In genomic region chr7:140484951-140485350, GRCh38 we compare ENCODE assay signal across 19 cellular contexts. TPM values are rescaled to one million over a fixed set of nuclear protein-coding genes. Genes with fewer than 3 reads are reported as not detected.
DNase-seq lines count a peak whose midpoint lies in the region; ATAC-seq, FAIRE-seq and TF ChIP-seq lines count a peak whose summit lies in the region.
"Had no signal": no experiment of that assay in that cellular context is flagged by ENCODE, and none has a peak within 500 bp of the region (broad histone marks: within the 10 kb centered on the region; RNA-seq: fewer than 3 reads in every experiment).

No MANE protein-coding gene starts in this region.

- CTCF ChIA-PET in K562 (lab: Yijun Ruan, JAX; ENCODE audit: low intra/inter-chr PET ratio) = no interaction called here

- POLR2A ChIA-PET in K562 (lab: Yijun Ruan, JAX) = no interaction called here

- in situ Hi-C loops in K562 (cut with MboI) = no loop called here

- TF ChIP-seq RAD21 in K562 (CRISPR knock-in tag; conservative IDR thresholded peaks at IDR 0.05 in 1 of 2, IDR thresholded peaks at IDR 0.05 in 1 of 2) = no peak

- TF ChIP-seq POLR2A in K562 (conservative IDR thresholded peaks at IDR 0.05) (no peak), esophagus squamous epithelium (IDR thresholded peaks at IDR 0.05) (no peak), tibial nerve (IDR thresholded peaks at IDR 0.05) (no peak)

- H3K4me1 ChIP-seq in HUES48 (ENCODE audit: control insufficient read depth, insufficient read depth, low read length) = peaks cover 28% of the 10 kb centered on the region
- H3K4me1 ChIP-seq in K562 (replicated peaks in 1 of 2; ENCODE audit: control insufficient read depth in 2 of 2, insufficient read depth in 2 of 2, low read length in 2 of 2) = peaks cover 34 to 44% of the 10 kb centered on the region in 2 experiments
- H3K4me1 ChIP-seq in esophagus squamous epithelium = peaks cover 0 to 14% (median 5%) of the 10 kb centered on the region in 3 donors
- peaks cover 0 to under 1% (median 0%) of the 10 kb centered on the region in 4 donors for H3K4me1 ChIP-seq in tibial nerve

- intact Hi-C loops in K562 (cut with micrococcal nuclease) = no loop called here
- intact Hi-C loops in esophagus squamous epithelium (cut with DNase I) = no loop called here

- no peak for ATAC-seq in K562
- no peak for ATAC-seq in HG03354 (IDR thresholded peaks at IDR 0.05; ENCODE audit: poor library complexity, severe bottlenecking, unreplicated experiment)
- ATAC-seq in GM18517 (IDR thresholded peaks at IDR 0.05; ENCODE audit: unreplicated experiment) = no peak
- ATAC-seq: heart right ventricle had no signal

- no peak overlapping the region for H3K9ac ChIP-seq in HUES48 (ENCODE audit: low read depth, low read length)
- no peak overlapping the region for H3K9ac ChIP-seq in K562 (ENCODE audit: insufficient read depth in 1 of 2, low read depth in 2 of 2, low read length in 2 of 2)

- H3K79me2 ChIP-seq in K562 (ENCODE audit: control insufficient read depth, insufficient read depth, low read length) = no peaks in the 10 kb centered on the region

- DNase-seq in K562 (ENCODE audit: extremely low read depth in 1 of 4, low spot score in 3 of 4) = no peak
- no peak for DNase-seq in esophagus squamous epithelium (lab: John Stamatoyannopoulos, UW)
- DNase-seq in tibial nerve (ENCODE audit: low spot score in 2 of 2) = no peak
- DNase-seq in LoVo (ENCODE audit: low spot score) = no peak
- DNase-seq: activated CD4-positive, alpha-beta T cell treated with anti-CD3 and anti-CD28 coated beads, Interleukin-2, amount 50 U/mL, for 1 hour; activated naive CD4-positive, alpha-beta T cell treated with anti-CD3 and anti-CD28 coated beads for 36 hours; heart right ventricle; Kasumi-1; NCI-H1694; NCI-H2171; NCI-H69; occipital lobe; stimulated activated CD4-positive, alpha-beta T cell treated with anti-CD3 and anti-CD28 coated beads, Interleukin-1b, Interleukin-23, amount 100 ng/mL, for 48 hours had no signal

- no peaks in the 10 kb centered on the region for H3K27me3 ChIP-seq in HUES48 (ENCODE audit: control insufficient read depth, insufficient read depth, low read length)
- H3K27me3 ChIP-seq in K562 (ENCODE audit: control insufficient read depth in 2 of 2, insufficient read depth in 2 of 2, low read length in 2 of 2) = no peaks in the 10 kb centered on the region
- H3K27me3 ChIP-seq in esophagus squamous epithelium = no peaks in the 10 kb centered on the region
- no peaks in the 10 kb centered on the region for H3K27me3 ChIP-seq in tibial nerve
- H3K27me3 ChIP-seq: cardiac muscle cell, heart right ventricle had no signal

- H3K4me3 ChIP-seq in HUES48 (ENCODE audit: low read depth, low read length) (no peak overlapping the region), K562 (no peak overlapping the region), esophagus squamous epithelium (no peak overlapping the region), tibial nerve (no peak overlapping the region)
- H3K4me3 ChIP-seq: cardiac muscle cell, heart right ventricle, skin epidermis had no signal

- no TSS peak for BruUV-seq in K562 (replicated peaks; lab: Mats Ljungman, UMichigan)

- peak overlapping the region; percentile 43 for H2AFZ ChIP-seq in K562 (ENCODE audit: low read depth, low read length)

- H3K9me3 ChIP-seq in HUES48 (ENCODE audit: control insufficient read depth, insufficient read depth, low read length) = no peaks in the 10 kb centered on the region
- H3K9me3 ChIP-seq in K562 (replicated peaks; ENCODE audit: control insufficient read depth, insufficient read depth, low read depth, low read length) = no peaks in the 10 kb centered on the region
- no peaks in the 10 kb centered on the region for H3K9me3 ChIP-seq in esophagus squamous epithelium
- no peaks in the 10 kb centered on the region for H3K9me3 ChIP-seq in tibial nerve
- H3K9me3 ChIP-seq: heart right ventricle had no signal

- H4K20me1 ChIP-seq in K562 (replicated peaks; ENCODE audit: control insufficient read depth, insufficient read depth, low read length) = no peaks in the 10 kb centered on the region

- H3K9me1 ChIP-seq in K562 (ENCODE audit: control insufficient read depth, insufficient read depth, low read length) = no peaks in the 10 kb centered on the region

- H3K27ac ChIP-seq in HUES48 (ENCODE audit: low read depth, low read length) (peak overlapping the region; percentile 85), K562 (ENCODE audit: extremely low read depth, low read depth, low read length) (no peak overlapping the region), esophagus squamous epithelium (peak overlapping the region in 3 of 4 donors; percentile 30 to 53 (median 37)), tibial nerve (peak overlapping the region in 3 of 4 donors; percentile 2 to 76 (median 19))
- H3K27ac ChIP-seq: C4-2B, cardiac muscle cell, heart right ventricle, skin epidermis had no signal

- no peak for FAIRE-seq in K562 (lab: Jason Lieb, UNC)

- H3K4me2 ChIP-seq in K562 (ENCODE audit: insufficient read depth, low read length) = no peak overlapping the region

- no peak for TF ChIP-seq CTCF in K562 (IDR thresholded peaks at IDR 0.05 in 2 of 3, conservative IDR thresholded peaks at IDR 0.05 in 1 of 3; ENCODE audit: insufficient read depth in 2 of 3, low read depth in 1 of 3, low read length in 3 of 3)
- TF ChIP-seq CTCF in esophagus squamous epithelium (IDR thresholded peaks at IDR 0.05) = no peak
- no peak for TF ChIP-seq CTCF in tibial nerve (IDR thresholded peaks at IDR 0.05)

- WGBS in K562 (ENCODE audit: insufficient coverage, low coverage, missing lambda C conversion rate) = 26% methylated on average over 3 of the region's 3 CpGs
- WGBS in esophagus squamous epithelium, 2 donors = 56 to 63% methylated on average over 3 of the region's 3 CpGs
- WGBS in tibial nerve, 2 donors = 32 to 39% methylated on average over 3 of the region's 3 CpGs

- TF ChIP-seq EP300 in K562 (IDR thresholded peaks at IDR 0.05; ENCODE audit: low read length) (no peak), tibial nerve (IDR thresholded peaks at IDR 0.05) (no peak)

- H3K36me3 ChIP-seq in HUES48 (ENCODE audit: control insufficient read depth, insufficient read depth, low read length) = no peaks in the 10 kb centered on the region
- no peaks in the 10 kb centered on the region for H3K36me3 ChIP-seq in K562 (ENCODE audit: control insufficient read depth, insufficient read depth, low read length)
- no peaks in the 10 kb centered on the region for H3K36me3 ChIP-seq in esophagus squamous epithelium
- no peaks in the 10 kb centered on the region for H3K36me3 ChIP-seq in tibial nerve
- H3K36me3 ChIP-seq: cardiac muscle cell, heart right ventricle had no signal

TF ChIP-seq in K562, 482 proteins besides CTCF, POLR2A, EP300 and RAD21 (continues in another document):
- no peak for TF ChIP-seq PTTG1 (tag; IDR thresholded peaks at IDR 0.05; ENCODE audit: low read depth)
- TF ChIP-seq NFATC3 (IDR thresholded peaks at IDR 0.05) = no peak
- TF ChIP-seq PHF8 (IDR thresholded peaks at IDR 0.05; ENCODE audit: borderline replicate concordance, low read length) = no peak
- TF ChIP-seq ELF2 (CRISPR knock-in tag; IDR thresholded peaks at IDR 0.05) = no peak
- TF ChIP-seq MITF (IDR thresholded peaks at IDR 0.05) = no peak
- no peak for TF ChIP-seq LEF1 (IDR thresholded peaks at IDR 0.05)
- no peak for TF ChIP-seq ADNP (tag; IDR thresholded peaks at IDR 0.05)
- TF ChIP-seq ETV6 (IDR thresholded peaks at IDR 0.05; ENCODE audit: borderline replicate concordance in 1 of 2, low read depth in 2 of 2, low read length in 1 of 2) = no peak
- TF ChIP-seq ETV6 (CRISPR knock-in tag; IDR thresholded peaks at IDR 0.05; ENCODE audit: borderline replicate concordance) = no peak
- peak; percentile 42 for TF ChIP-seq CEBPB (tag; IDR thresholded peaks at IDR 0.05)
- TF ChIP-seq SREBF2 (CRISPR knock-in tag; IDR thresholded peaks at IDR 0.05) = no peak
- TF ChIP-seq EGR1 (conservative IDR thresholded peaks at IDR 0.05) = no peak
- 0 out of 2 replicates have a peak, but pooled peaks have one; percentile 24 for TF ChIP-seq ZFX (CRISPR knock-in tag; IDR thresholded peaks at IDR 0.05)

RNA-seq across cellular contexts. Expression of gene MKRN1, which starts 5.6 kb away (rescaled TPM):
- 105 and 157 TPM in 2 replicates for total RNA-seq in K562 (2011; cell fraction: chromatin; rRNA removed; ENCODE audit: low replicate concordance)
- 62.0 and 63.3 TPM in 2 replicates for total RNA-seq in K562 (2011; cell fraction: nucleolus; rRNA removed)
- total RNA-seq in K562 (2011; cell fraction: nucleoplasm; rRNA removed) = 108 and 126 TPM in 2 replicates
- total RNA-seq in K562 (2014; rRNA removed) (60.7 and 73.9 TPM in 2 replicates), K562 (2014; rRNA removed; fragmentation: Illumina TruSeq; extraction: Trizol) (82.0 and 92.2 TPM in 2 replicates), K562 (2015; rRNA removed; fragmentation: Illumina TruSeq; extraction: Trizol) (79.0 and 87.1 TPM in 2 replicates), K562 (2021) (70.7 and 87.5 TPM in 2 replicates), esophagus squamous epithelium (10 to 100 TPM; 42.6 to 66.4 (median 43.5) TPM), tibial nerve (10 to 100 TPM; 45.9 to 75.7 (median 60.0) TPM)
- polyA plus RNA-seq in K562 (2011; rRNA removed) (72.4 and 87.9 TPM in 2 replicates), K562 (2014; fragmentation: Illumina TruSeq; extraction: Trizol) (80.8 and 90.3 TPM in 2 replicates), K562 (2014; fragmentation: Nextera tagmentation; extraction: Ambion mirVana) (10 to 100 TPM; 30.5 to 33.5 TPM), K562 (2014; rRNA removed) (75.8 and 76.0 TPM in 2 replicates)
- polyA plus RNA-seq in K562 (2011; cell fraction: cytosol; rRNA removed) = 48.3 and 81.3 TPM in 2 replicates
- polyA plus RNA-seq in K562 (2011; cell fraction: nucleus; rRNA removed) = 55.8 and 88.3 TPM in 2 replicates
- polyA plus RNA-seq in K562 (2012) = 75.1 and 81.2 TPM in 2 replicates
- polyA minus RNA-seq in K562 (2011; rRNA and poly(A)+ RNA removed) = 120 and 131 TPM in 2 replicates
- polyA minus RNA-seq in K562 (2011; cell fraction: cytosol; rRNA and poly(A)+ RNA removed) = 38.2 and 52.5 TPM in 2 replicates
- polyA minus RNA-seq in K562 (2011; cell fraction: nucleus; rRNA and poly(A)+ RNA removed) = 30.3 and 62.9 TPM in 2 replicates
